Comparison of ENCODE assay signal across 8 cellular contexts in genomic region chr3:25448750-25449684, GRCh38. TPM values are rescaled to one million over a fixed set of nuclear protein-coding genes. Genes with fewer than 3 reads are reported as not detected.
DNase-seq lines count a peak whose midpoint lies in the region; ATAC-seq and TF ChIP-seq lines count a peak whose summit lies in the region.

No MANE protein-coding gene starts in this region.

- DNase-seq in Ammon's horn (ENCODE audit: low spot score) (peak; percentile 76), NCI-H446 (lab: John Stamatoyannopoulos, UW) (peak; percentile 63 to 88), fibroblast of peridontal ligament (ENCODE audit: extremely low read depth) (peak; percentile 73), omental fat pad (ENCODE audit: low spot score) (peak; percentile 32), NCI-H1436 (lab: John Stamatoyannopoulos, UW) (no peak)
- DNase-seq in stimulated activated naive CD4-positive, alpha-beta T cell treated with Interleukin-2 at 50 U/mL for 16 hours (lab: John Stamatoyannopoulos, UW) = no peak

- ATAC-seq in omental fat pad (ENCODE audit: low FRiP score) (no peak), HG02938 (IDR thresholded peaks at IDR 0.05; ENCODE audit: unreplicated experiment) (no peak), GM19328 (IDR thresholded peaks at IDR 0.05; ENCODE audit: unreplicated experiment) (no peak)

- TF ChIP-seq CTCF in omental fat pad (IDR thresholded peaks at IDR 0.05) = no peak

RNA-seq across cellular contexts. Expression of gene RARB, which starts 21.0 kb away (rescaled TPM):
- 10 to 100 TPM in 1 of 4 donors, 1 to 10 TPM in 3; 2.6 to 11.2 (median 3.4) TPM for total RNA-seq in omental fat pad

Comparison
In these comparisons a context has a peak if more than half of its experiments do, and no peak if none do; other contexts are left out.
1. DNase-seq: peak in Ammon's horn (single experiment), NCI-H446 (2 of 2), fibroblast of peridontal ligament (single experiment) and omental fat pad (single experiment); none in NCI-H1436 (single experiment) and stimulated activated naive CD4-positive, alpha-beta T cell treated with Interleukin-2 at 50 U/mL for 16 hours (single experiment).